In genomic region chr17:65530985-65531507, GRCh38 we compare ENCODE assay signal across 9 cellular contexts. TPM values are rescaled to one million over a fixed set of nuclear protein-coding genes. Genes with fewer than 3 reads are reported as not detected.
DNase-seq lines count a peak whose midpoint lies in the region; ATAC-seq and TF ChIP-seq lines count a peak whose summit lies in the region.
"Had no signal": no experiment of that assay in that cellular context is flagged by ENCODE, and none has a peak within 500 bp of the region (broad histone marks: within the 10 kb centered on the region; RNA-seq: fewer than 3 reads in every experiment).

No MANE protein-coding gene starts in this region.

- POLR2A ChIA-PET in A673 (lab: Charles Lee; ENCODE audit: low non-redundant PET) = no interaction called here

- no peaks in the 10 kb centered on the region for H3K36me3 ChIP-seq in A673 (ENCODE audit: insufficient read depth, low read length, poor library complexity, severe bottlenecking)

- ATAC-seq in HG03196 (IDR thresholded peaks at IDR 0.05; ENCODE audit: unreplicated experiment) = no peak

- peaks cover 7% of the 10 kb centered on the region for H3K4me1 ChIP-seq in A673 (ENCODE audit: insufficient read depth, low read length, poor library complexity, severe bottlenecking)

- no peak overlapping the region for H3K4me3 ChIP-seq in A673 (ENCODE audit: low read depth, low read length, poor library complexity, severe bottlenecking)

- CTCF ChIA-PET in A673 (lab: Charles Lee) = no interaction called here

- H3K4me1 Mint-ChIP-seq in nephron = peaks cover 60% of the 10 kb centered on the region

- peaks cover 64% of the 10 kb centered on the region for H3K36me3 Mint-ChIP-seq in nephron (ENCODE audit: low read depth)

- BruUV-seq in A673 (replicated peaks; lab: Mats Ljungman, UMichigan) = no TSS peak

- TF ChIP-seq CTCF in A673 (conservative IDR thresholded peaks at IDR 0.05; ENCODE audit: low read depth, low read length) (no peak), nephron (IDR thresholded peaks at IDR 0.05; ENCODE audit: unreplicated experiment in 3 of 3) (no peak)

- in situ Hi-C loops in G401 (cut with HindIII; ENCODE audit: low sequenced_read_pairs) = no loop called here

- peak overlapping the region; percentile 8 for H3K27ac ChIP-seq in A673 (ENCODE audit: low read depth, low read length, poor library complexity, severe bottlenecking)

- peak overlapping the region; percentile 96 to 97 (median 97) for H3K27ac Mint-ChIP-seq in nephron

- intact Hi-C loops in A673 (cut with micrococcal nuclease; ENCODE audit: unreplicated experiment) = no loop called here

- H3K27me3 Mint-ChIP-seq in nephron (ENCODE audit: low read depth) = no peaks in the 10 kb centered on the region

- DNase-seq in A673 (ENCODE audit: low spot score) (no peak), NCI-H2227 (lab: John Stamatoyannopoulos, UW; ENCODE audit: unreplicated experiment) (peak; percentile 65), fibroblast of peridontal ligament (ENCODE audit: extremely low read depth) (peak; percentile 82), nucleus accumbens (lab: John Stamatoyannopoulos, UW) (no peak), G401 (ENCODE audit: low spot score) (no peak), NCI-H2107 (lab: John Stamatoyannopoulos, UW) (no peak)
- DNase-seq: NCI-H345 had no signal

- no peaks in the 10 kb centered on the region for H3K9me3 Mint-ChIP-seq in nephron

- H3K9me3 ChIP-seq in A673 (ENCODE audit: low read depth, low read length, poor library complexity, severe bottlenecking) = no peaks in the 10 kb centered on the region

- no peaks in the 10 kb centered on the region for H3K27me3 ChIP-seq in A673 (replicated peaks; ENCODE audit: insufficient read depth, low read depth, low read length, poor library complexity)

- peak overlapping the region; percentile 11 to 57 (median 28) for H3K4me3 Mint-ChIP-seq in nephron

RNA-seq across cellular contexts. Expression of gene AXIN2, which starts 30.4 kb away (rescaled TPM):
- 10.7 and 15.2 TPM in 2 replicates for total RNA-seq in A673 (2021)
- total RNA-seq in G401 (2014; rRNA removed; shearing (Covaris generic)) = 6.3 and 8.6 TPM in 2 replicates

Comparison
In these comparisons a context has a peak if more than half of its experiments do, and no peak if none do; other contexts are left out.
1. DNase-seq: peak in NCI-H2227 (single experiment) and fibroblast of peridontal ligament (single experiment); none in A673 (single experiment), nucleus accumbens (0 of 56), G401 (single experiment) and NCI-H2107 (single experiment).